Comparison of ENCODE assay signal across 9 cellular contexts in the genomic region with DNA sequence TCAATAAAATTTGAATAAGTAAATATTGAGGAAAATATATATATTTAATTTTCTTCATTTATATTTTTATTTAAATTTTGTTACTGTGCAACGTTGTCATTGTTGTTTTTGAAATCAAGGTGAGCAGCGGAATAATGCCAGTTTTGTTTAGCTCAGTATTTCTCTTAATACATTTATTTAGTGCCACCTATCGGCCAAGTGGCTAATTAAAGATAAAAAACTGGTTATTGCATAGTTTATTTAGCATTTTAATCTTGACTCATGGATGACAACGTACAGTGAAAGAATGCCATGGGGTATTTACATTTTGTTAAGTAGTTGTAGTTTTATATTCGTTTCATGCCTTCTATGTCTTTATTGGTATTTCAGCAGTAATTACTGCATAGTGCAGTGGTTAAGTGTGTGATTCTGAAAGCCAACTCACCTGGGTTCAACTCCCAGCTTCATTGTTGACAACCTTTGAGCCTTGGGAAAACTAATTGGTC.
DNase-seq lines count a peak whose midpoint lies in the region; ATAC-seq and TF ChIP-seq lines count a peak whose summit lies in the region.
"Had no signal": no experiment of that assay in that cellular context is flagged by ENCODE, and none has a peak within 500 bp of the region (broad histone marks: within the 10 kb centered on the region; RNA-seq: fewer than 3 reads in every experiment).

No MANE protein-coding gene starts in this region.

- H3K4me3 ChIP-seq in HFF-Myc (replicated peaks; ENCODE audit: low read depth, low read length): no peak overlapping the region
- no peak overlapping the region for H3K4me3 ChIP-seq in colonic mucosa
- H3K4me3 ChIP-seq: SJSA1 had no signal

- no peaks in the 10 kb centered on the region for H3K9me3 Mint-ChIP-seq in neural crest cell
- no peaks in the 10 kb centered on the region for H3K9me3 Mint-ChIP-seq in activated T-cell treated with anti-CD3 and anti-CD28 coated beads, Interleukin-2, amount 50 U/mL, for 4 hours
- H3K9me3 Mint-ChIP-seq in activated CD8-positive, alpha-beta memory T cell treated with anti-CD3 and anti-CD28 coated beads, Interleukin-2, amount 10 ng/mL, durations not matched to agents 7 days and 5 days (ENCODE audit: low read depth): no peaks in the 10 kb centered on the region

- H3K27ac ChIP-seq in colonic mucosa: no peak overlapping the region
- H3K27ac ChIP-seq: SJSA1 had no signal

- DNase-seq in DMS153 (lab: John Stamatoyannopoulos, UW) (peak; percentile 28), HFF-Myc (ENCODE audit: extremely low read depth, low read depth) (no peak), NCI-H82 (lab: John Stamatoyannopoulos, UW) (peak; percentile 84), colonic mucosa (no peak), neural crest cell (ENCODE audit: low read depth, low spot score) (no peak)
- no peak for DNase-seq in activated naive CD4-positive, alpha-beta T cell treated with anti-CD3 and anti-CD28 coated beads, Interleukin-2, amount 50 U/mL, for 16 hours
- no peak for DNase-seq in activated T-cell treated with anti-CD3 and anti-CD28 coated beads, Interleukin-2, amount 50 U/mL, for 4 hours
- DNase-seq in activated CD8-positive, alpha-beta memory T cell treated with anti-CD3 and anti-CD28 coated beads, Interleukin-2, amount 10 ng/mL, durations not matched to agents 7 days and 5 days: no peak

- no peak overlapping the region for H3K4me3 Mint-ChIP-seq in neural crest cell
- H3K4me3 Mint-ChIP-seq in activated T-cell treated with anti-CD3 and anti-CD28 coated beads, Interleukin-2, amount 50 U/mL, for 4 hours: no peak overlapping the region
- no peak overlapping the region for H3K4me3 Mint-ChIP-seq in activated CD8-positive, alpha-beta memory T cell treated with anti-CD3 and anti-CD28 coated beads, Interleukin-2, amount 10 ng/mL, durations not matched to agents 7 days and 5 days

- no peaks in the 10 kb centered on the region for H3K36me3 ChIP-seq in colonic mucosa
- H3K36me3 ChIP-seq: SJSA1 had no signal

- intact Hi-C loops in colonic mucosa (cut with DNase I): loop anchor here (5.0 kb wide), 1 partner anchor 553 kb away; no protein-coding TSS in a partner anchor

- CTCF ChIA-PET in activated CD8-positive, alpha-beta memory T cell treated with anti-CD3 and anti-CD28 coated beads, Interleukin-2, amount 10 ng/mL, durations not matched to agents 7 days and 5 days (lab: Charles Lee): interaction anchor here (0.9 to 2.0 kb wide), 8 partner anchors 10 to 669 kb away, joined by 3 to 18 read pairs (median 4); no protein-coding TSS in a partner anchor

- no peaks in the 10 kb centered on the region for H3K4me1 Mint-ChIP-seq in neural crest cell
- H3K4me1 Mint-ChIP-seq in activated T-cell treated with anti-CD3 and anti-CD28 coated beads, Interleukin-2, amount 50 U/mL, for 4 hours (ENCODE audit: low read depth): peaks cover 8% of the 10 kb centered on the region
- peaks cover 13% of the 10 kb centered on the region for H3K4me1 Mint-ChIP-seq in activated CD8-positive, alpha-beta memory T cell treated with anti-CD3 and anti-CD28 coated beads, Interleukin-2, amount 10 ng/mL, durations not matched to agents 7 days and 5 days

- H3K36me3 Mint-ChIP-seq in neural crest cell (ENCODE audit: low read depth): no peaks in the 10 kb centered on the region
- no peaks in the 10 kb centered on the region for H3K36me3 Mint-ChIP-seq in activated T-cell treated with anti-CD3 and anti-CD28 coated beads, Interleukin-2, amount 50 U/mL, for 4 hours (ENCODE audit: insufficient read depth)
- H3K36me3 Mint-ChIP-seq in activated CD8-positive, alpha-beta memory T cell treated with anti-CD3 and anti-CD28 coated beads, Interleukin-2, amount 10 ng/mL, durations not matched to agents 7 days and 5 days: no peaks in the 10 kb centered on the region

- H3K9me3 ChIP-seq in colonic mucosa: no peaks in the 10 kb centered on the region
- H3K9me3 ChIP-seq: SJSA1 had no signal

- no peaks in the 10 kb centered on the region for H3K27me3 ChIP-seq in colonic mucosa

- no peak for ATAC-seq in activated T-cell treated with anti-CD3 and anti-CD28 coated beads, Interleukin-2, amount 50 U/mL, for 4 hours
- ATAC-seq in activated CD8-positive, alpha-beta memory T cell treated with anti-CD3 and anti-CD28 coated beads, Interleukin-2, amount 10 ng/mL, durations not matched to agents 7 days and 5 days: no peak

- H3K27ac Mint-ChIP-seq in neural crest cell (ENCODE audit: unreplicated experiment): no peak overlapping the region
- no peak overlapping the region for H3K27ac Mint-ChIP-seq in activated CD8-positive, alpha-beta memory T cell treated with anti-CD3 and anti-CD28 coated beads, Interleukin-2, amount 10 ng/mL, durations not matched to agents 7 days and 5 days

- no peaks in the 10 kb centered on the region for H3K4me1 ChIP-seq in colonic mucosa

- H3K27me3 Mint-ChIP-seq in neural crest cell (ENCODE audit: low read depth): no peaks in the 10 kb centered on the region
- H3K27me3 Mint-ChIP-seq in activated T-cell treated with anti-CD3 and anti-CD28 coated beads, Interleukin-2, amount 50 U/mL, for 4 hours (ENCODE audit: low read depth): peaks cover 5% of the 10 kb centered on the region
- H3K27me3 Mint-ChIP-seq in activated CD8-positive, alpha-beta memory T cell treated with anti-CD3 and anti-CD28 coated beads, Interleukin-2, amount 10 ng/mL, durations not matched to agents 7 days and 5 days: no peaks in the 10 kb centered on the region

- peak; percentile 16 for TF ChIP-seq CTCF in HFF-Myc (IDR thresholded peaks at IDR 0.05; ENCODE audit: low read depth, low read length, missing control alignments)
- TF ChIP-seq CTCF in colonic mucosa (IDR thresholded peaks at IDR 0.05): peak; percentile 44
- TF ChIP-seq CTCF in neural crest cell (conservative IDR thresholded peaks at IDR 0.05): peak; percentile 85

- H3K9ac ChIP-seq in colonic mucosa (ENCODE audit: low read depth in 2 of 2, low read length in 2 of 2): no peak overlapping the region

Comparison
In these comparisons a context has a peak if more than half of its experiments do, and no peak if none do; other contexts are left out.
1. DNase-seq: peak in DMS153 (single experiment) and NCI-H82 (single experiment); none in HFF-Myc (single experiment), colonic mucosa (single experiment), neural crest cell (single experiment), activated naive CD4-positive, alpha-beta T cell treated with anti-CD3 and anti-CD28 coated beads, Interleukin-2, amount 50 U/mL, for 16 hours (single experiment), activated T-cell treated with anti-CD3 and anti-CD28 coated beads, Interleukin-2, amount 50 U/mL, for 4 hours (single experiment) and activated CD8-positive, alpha-beta memory T cell treated with anti-CD3 and anti-CD28 coated beads, Interleukin-2, amount 10 ng/mL, durations not matched to agents 7 days and 5 days (single experiment).
2. CTCF ChIP-seq: peak in every context shown above with its lines; median percentile 85 in neural crest cell; 44 in colonic mucosa; 16 in HFF-Myc.